ENCODE assay signal across 16 cellular contexts in the genomic region with DNA sequence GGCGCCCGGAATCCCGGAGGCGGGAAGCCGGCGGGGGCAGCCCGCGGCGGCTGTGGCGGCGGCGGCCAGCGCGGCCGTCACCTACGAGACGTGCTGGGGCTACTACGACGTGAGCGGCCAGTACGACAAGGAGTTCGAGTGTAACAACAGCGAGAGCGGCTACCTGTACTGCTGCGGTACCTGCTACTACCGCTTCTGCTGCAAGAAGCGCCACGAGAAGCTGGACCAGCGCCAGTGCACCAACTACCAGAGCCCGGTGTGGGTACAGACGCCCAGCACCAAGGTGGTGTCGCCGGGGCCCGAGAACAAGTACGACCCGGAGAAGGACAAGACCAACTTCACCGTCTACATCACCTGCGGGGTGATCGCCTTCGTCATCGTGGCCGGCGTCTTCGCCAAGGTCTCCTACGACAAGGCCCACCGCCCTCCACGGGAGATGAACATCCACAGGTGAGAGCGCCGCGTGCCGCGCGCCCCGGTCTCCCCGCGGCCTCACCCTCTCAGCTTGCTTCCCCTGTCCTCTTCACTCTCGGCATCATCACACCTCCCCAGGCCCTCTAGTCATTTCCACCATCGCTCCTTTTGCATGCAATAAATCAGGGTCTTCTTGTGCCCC. TPM values are rescaled to one million over a fixed set of nuclear protein-coding genes. Genes with fewer than 3 reads are reported as not detected.
DNase-seq lines count a peak whose midpoint lies in the region; ATAC-seq and TF ChIP-seq lines count a peak whose summit lies in the region.
"Had no signal": no experiment of that assay in that cellular context is flagged by ENCODE, and none has a peak within 500 bp of the region (broad histone marks: within the 10 kb centered on the region; RNA-seq: fewer than 3 reads in every experiment).

No MANE protein-coding gene starts in this region.

- H3K4me1 ChIP-seq in subcutaneous abdominal adipose tissue (ENCODE audit: control insufficient read depth in 5 of 5, insufficient read depth in 5 of 5, low read length in 5 of 5), result peaks cover 0 to 19% (median 17%) of the 10 kb centered on the region in 5 donors
- H3K4me1 ChIP-seq: ascending aorta had no signal

- ATAC-seq in activated CD8-positive, alpha-beta memory T cell treated with anti-CD3 and anti-CD28 coated beads, Interleukin-2, amount 10 ng/mL, durations not matched to agents 7 days and 5 days, result no peak
- no peak for ATAC-seq in GM21786 (IDR thresholded peaks at IDR 0.05; ENCODE audit: unreplicated experiment)
- ATAC-seq: activated T-helper 17 cell treated with anti-CD3 and anti-CD28 coated beads, Interleukin-2, amount 50 U/mL, for 72 hours; natural killer cell treated with Interleukin-12 subunit alpha and Interleukin-12 subunit beta and Interleukin-15 and Interleukin-18, amount 100 ng/mL, for 72 hours had no signal

- no peaks in the 10 kb centered on the region for H3K9me3 ChIP-seq in subcutaneous abdominal adipose tissue (ENCODE audit: control insufficient read depth in 5 of 5, low read length in 5 of 5)
- H3K9me3 ChIP-seq: ascending aorta, MG63 had no signal

- H3K4me3 ChIP-seq in coronary artery, result peak overlapping the region; percentile 68
- peak overlapping the region; percentile 32 to 44 (median 38) for H3K4me3 ChIP-seq in subcutaneous abdominal adipose tissue (ENCODE audit: low read depth in 1 of 5, low read length in 5 of 5)
- H3K4me3 ChIP-seq: ascending aorta, MG63 had no signal

- TF ChIP-seq CTCF in coronary artery (IDR thresholded peaks at IDR 0.05), result no peak

- no peaks in the 10 kb centered on the region for H3K4me1 Mint-ChIP-seq in activated CD8-positive, alpha-beta memory T cell treated with anti-CD3 and anti-CD28 coated beads, Interleukin-2, amount 10 ng/mL, durations not matched to agents 7 days and 5 days
- H3K4me1 Mint-ChIP-seq: activated T-helper 17 cell treated with anti-CD3 and anti-CD28 coated beads, Interleukin-2, amount 50 U/mL, for 72 hours had no signal

- H3K27ac ChIP-seq in coronary artery (no peak overlapping the region), subcutaneous abdominal adipose tissue (ENCODE audit: low read depth, low read length) (no peak overlapping the region)
- H3K27ac ChIP-seq: ascending aorta had no signal

- no peak for DNase-seq in activated CD8-positive, alpha-beta memory T cell treated with anti-CD3 and anti-CD28 coated beads, Interleukin-2, amount 10 ng/mL, durations not matched to agents 7 days and 5 days
- no peak for DNase-seq in activated CD8-positive, alpha-beta memory T cell treated with anti-CD3 and anti-CD28 coated beads, Interleukin-2, amount 50 U/mL, for 48 hours
- DNase-seq in coronary artery (ENCODE audit: low spot score) (peak; percentile 73), left kidney (ENCODE audit: low read depth, low spot score) (peak; percentile 53), HuH-7.5 (ENCODE audit: low spot score) (no peak), DMS114 treated with DMSO at 0.1 percent for 48 hours (lab: John Stamatoyannopoulos, UW; ENCODE audit: unreplicated experiment) (no peak)
- DNase-seq: activated CD4-positive, alpha-beta T cell treated with anti-CD3 and anti-CD28 coated beads for 4 hours; effector CD4-positive, alpha-beta T cell; foreskin melanocyte; MG63; OCI-M1 had no signal

- peaks cover 4% of the 10 kb centered on the region for H3K36me3 Mint-ChIP-seq in activated CD8-positive, alpha-beta memory T cell treated with anti-CD3 and anti-CD28 coated beads, Interleukin-2, amount 10 ng/mL, durations not matched to agents 7 days and 5 days
- H3K36me3 Mint-ChIP-seq: natural killer cell treated with Interleukin-12 subunit alpha and Interleukin-12 subunit beta and Interleukin-15 and Interleukin-18, amount 100 ng/mL, for 72 hours had no signal

- H3K27ac Mint-ChIP-seq in activated CD8-positive, alpha-beta memory T cell treated with anti-CD3 and anti-CD28 coated beads, Interleukin-2, amount 10 ng/mL, durations not matched to agents 7 days and 5 days, result peak overlapping the region; percentile 12
- H3K27ac Mint-ChIP-seq: activated T-helper 17 cell treated with anti-CD3 and anti-CD28 coated beads, Interleukin-2, amount 50 U/mL, for 72 hours; natural killer cell treated with Interleukin-12 subunit alpha and Interleukin-12 subunit beta and Interleukin-15 and Interleukin-18, amount 100 ng/mL, for 72 hours had no signal

- peak overlapping the region; percentile 3 for H3K4me3 Mint-ChIP-seq in activated CD8-positive, alpha-beta memory T cell treated with anti-CD3 and anti-CD28 coated beads, Interleukin-2, amount 10 ng/mL, durations not matched to agents 7 days and 5 days
- H3K4me3 Mint-ChIP-seq: activated T-helper 17 cell treated with anti-CD3 and anti-CD28 coated beads, Interleukin-2, amount 50 U/mL, for 72 hours; natural killer cell treated with Interleukin-12 subunit alpha and Interleukin-12 subunit beta and Interleukin-15 and Interleukin-18, amount 100 ng/mL, for 72 hours had no signal

- no peak overlapping the region for H3K9ac ChIP-seq in subcutaneous abdominal adipose tissue (ENCODE audit: low read length in 5 of 5)

- no peaks in the 10 kb centered on the region for H3K9me3 Mint-ChIP-seq in activated CD8-positive, alpha-beta memory T cell treated with anti-CD3 and anti-CD28 coated beads, Interleukin-2, amount 10 ng/mL, durations not matched to agents 7 days and 5 days (ENCODE audit: low read depth)
- H3K9me3 Mint-ChIP-seq: activated T-helper 17 cell treated with anti-CD3 and anti-CD28 coated beads, Interleukin-2, amount 50 U/mL, for 72 hours had no signal

- H3K27me3 ChIP-seq in subcutaneous abdominal adipose tissue (ENCODE audit: control insufficient read depth in 5 of 5, insufficient read depth in 4 of 5, low read length in 5 of 5), result peaks cover 7 to 52% (median 21%) of the 10 kb centered on the region in 5 donors
- H3K27me3 ChIP-seq: ascending aorta had no signal

- peaks cover 25% of the 10 kb centered on the region for H3K27me3 Mint-ChIP-seq in activated CD8-positive, alpha-beta memory T cell treated with anti-CD3 and anti-CD28 coated beads, Interleukin-2, amount 10 ng/mL, durations not matched to agents 7 days and 5 days

- no peaks in the 10 kb centered on the region for H3K36me3 ChIP-seq in subcutaneous abdominal adipose tissue (ENCODE audit: control insufficient read depth in 5 of 5, insufficient read depth in 5 of 5, low read length in 5 of 5)
- H3K36me3 ChIP-seq: ascending aorta, MG63 had no signal

- CTCF ChIA-PET in activated CD8-positive, alpha-beta memory T cell treated with anti-CD3 and anti-CD28 coated beads, Interleukin-2, amount 10 ng/mL, durations not matched to agents 7 days and 5 days (lab: Charles Lee), result no interaction called here

RNA-seq across cellular contexts. Expression of a gene that starts 0.7 kb away (rescaled TPM):
- not detected for total RNA-seq in activated CD8-positive, alpha-beta memory T cell treated with anti-CD3 and anti-CD28 coated beads, Interleukin-2, amount 10 ng/mL, durations not matched to agents 7 days and 5 days
- total RNA-seq: activated T-helper 17 cell treated with anti-CD3 and anti-CD28 coated beads, Interleukin-2, amount 50 U/mL, for 72 hours; natural killer cell treated with Interleukin-12 subunit alpha and Interleukin-12 subunit beta and Interleukin-15 and Interleukin-18, amount 100 ng/mL, for 72 hours had no signal

Comparison
In these comparisons a context has a peak if more than half of its experiments do, and no peak if none do; other contexts are left out.
1. DNase-seq: peak in coronary artery (single experiment) and left kidney (single experiment); none in activated CD8-positive, alpha-beta memory T cell treated with anti-CD3 and anti-CD28 coated beads, Interleukin-2, amount 10 ng/mL, durations not matched to agents 7 days and 5 days (single experiment), activated CD8-positive, alpha-beta memory T cell treated with anti-CD3 and anti-CD28 coated beads, Interleukin-2, amount 50 U/mL, for 48 hours (single experiment), HuH-7.5 (single experiment) and DMS114 treated with DMSO at 0.1 percent for 48 hours (single experiment).